In genomic region chr1:227789042-227789880, GRCh38 we compare ENCODE assay signal across 8 cellular contexts. TPM values are rescaled to one million over a fixed set of nuclear protein-coding genes. Genes with fewer than 3 reads are reported as not detected.
DNase-seq lines count a peak whose midpoint lies in the region; ATAC-seq and TF ChIP-seq lines count a peak whose summit lies in the region.

No MANE protein-coding gene starts in this region.

- no peak overlapping the region for H3K27ac ChIP-seq in CD8-positive, alpha-beta T cell (ENCODE audit: low read depth, low read length)
- peak overlapping the region in 5 of 59 donors; percentile 12 to 68 (median 48) for H3K27ac ChIP-seq in dorsolateral prefrontal cortex

- peaks cover 21% of the 10 kb centered on the region for H3K4me1 ChIP-seq in CD8-positive, alpha-beta T cell (ENCODE audit: insufficient read depth, low read length)

- TF ChIP-seq CTCF in CD8-positive, alpha-beta T cell (IDR thresholded peaks at IDR 0.05) = no peak
- TF ChIP-seq CTCF in dorsolateral prefrontal cortex (IDR thresholded peaks at IDR 0.05 in 54 of 56, conservative IDR thresholded peaks at IDR 0.05 in 2 of 56; ENCODE audit: low read depth in 1 of 56, partially characterized antibody in 56 of 56) = peak in 1 of 56 donors; percentile 9
- no peak for TF ChIP-seq CTCF in neural crest cell (conservative IDR thresholded peaks at IDR 0.05)

- intact Hi-C loops in CD8-positive, alpha-beta T cell (cut with DNase I, micrococcal nuclease) = loop anchor here (2.0 to 5.0 kb wide), 5 partner anchors 54 to 852 kb away; partner anchors contain the start of genes ARF1 (in 1 of the 2), C1orf35 (in 1 of the 2), JMJD4 (in 1 of the 2) and SNAP47 (in 1 of the 2)
- intact Hi-C loops in dorsolateral prefrontal cortex (cut with DNase I) = no loop called here

- H3K27me3 ChIP-seq in CD8-positive, alpha-beta T cell (ENCODE audit: insufficient read depth, low read length) = no peaks in the 10 kb centered on the region
- H3K27me3 ChIP-seq in dorsolateral prefrontal cortex = peaks cover 0 to under 1% (median 0%) of the 10 kb centered on the region in 45 donors

- H3K4me3 Mint-ChIP-seq in CD8-positive, alpha-beta T cell = peak overlapping the region; percentile 83
- H3K4me3 Mint-ChIP-seq in neural crest cell = peak overlapping the region; percentile 57

- ATAC-seq in CD8-positive, alpha-beta T cell = no peak
- ATAC-seq in HG03354 (IDR thresholded peaks at IDR 0.05; ENCODE audit: poor library complexity, severe bottlenecking, unreplicated experiment) (no peak), HG03571 (IDR thresholded peaks at IDR 0.05; ENCODE audit: unreplicated experiment) (no peak)

- no peaks in the 10 kb centered on the region for H3K36me3 Mint-ChIP-seq in CD8-positive, alpha-beta T cell
- no peaks in the 10 kb centered on the region for H3K36me3 Mint-ChIP-seq in neural crest cell (ENCODE audit: low read depth)

- no peaks in the 10 kb centered on the region for H3K9me3 Mint-ChIP-seq in CD8-positive, alpha-beta T cell
- H3K9me3 Mint-ChIP-seq in neural crest cell = no peaks in the 10 kb centered on the region

- peak overlapping the region; percentile 71 for H3K4me3 ChIP-seq in CD8-positive, alpha-beta T cell (ENCODE audit: low read depth, low read length)
- peak overlapping the region in 56 of 59 donors; percentile 41 to 83 (median 70) for H3K4me3 ChIP-seq in dorsolateral prefrontal cortex

- peak in 2 of 7 experiments; percentile 10 to 51 for DNase-seq in CD8-positive, alpha-beta T cell
- DNase-seq in NCI-H69 (lab: John Stamatoyannopoulos, UW) = peak; percentile 46
- DNase-seq in dorsolateral prefrontal cortex = peak in 1 of 10 donors; percentile 79
- DNase-seq in neural crest cell (ENCODE audit: low read depth, low spot score) = no peak
- no peak for DNase-seq in stimulated activated CD4-positive, alpha-beta T cell treated with anti-CD3 and anti-CD28 coated beads, Interleukin-4, amount 100 ng/mL, for 1 hour
- DNase-seq in glomerular visceral epithelial cell (ENCODE audit: extremely low spot score) = no peak

- peaks cover 21% of the 10 kb centered on the region for H3K4me1 Mint-ChIP-seq in CD8-positive, alpha-beta T cell (ENCODE audit: low read depth)
- no peaks in the 10 kb centered on the region for H3K4me1 Mint-ChIP-seq in neural crest cell

- H3K9me3 ChIP-seq in CD8-positive, alpha-beta T cell (ENCODE audit: low read length) = no peaks in the 10 kb centered on the region

- no peaks in the 10 kb centered on the region for H3K36me3 ChIP-seq in CD8-positive, alpha-beta T cell (ENCODE audit: insufficient read depth, low read length)

- H3K27ac Mint-ChIP-seq in CD8-positive, alpha-beta T cell = peak overlapping the region; percentile 32
- H3K27ac Mint-ChIP-seq in neural crest cell (ENCODE audit: unreplicated experiment) = no peak overlapping the region

- POLR2A ChIA-PET in CD8-positive, alpha-beta T cell (lab: Charles Lee) = interaction anchor here (2.0 kb wide), 1 partner anchor 23 kb away, joined by 7 read pairs; no protein-coding TSS in a partner anchor

- CTCF ChIA-PET in CD8-positive, alpha-beta T cell (lab: Charles Lee) = interaction anchor here (1.4 to 1.5 kb wide), 2 partner anchors 16 to 27 kb away, joined by 3 to 6 read pairs; no protein-coding TSS in a partner anchor

- no peaks in the 10 kb centered on the region for H3K27me3 Mint-ChIP-seq in CD8-positive, alpha-beta T cell (ENCODE audit: low read depth)
- peaks cover 50% of the 10 kb centered on the region for H3K27me3 Mint-ChIP-seq in neural crest cell (ENCODE audit: low read depth)

RNA-seq across cellular contexts. Expression of gene PRSS38, which starts 26.2 kb away (rescaled TPM):
- not detected for total RNA-seq in CD8-positive, alpha-beta T cell
- total RNA-seq in dorsolateral prefrontal cortex (under 1 TPM in 2 of 120 experiments, not detected in 118; 0.47 to 0.69 TPM), neural crest cell (not detected in 2 replicates)

RNA-seq across cellular contexts. Expression of gene SNAP47, which starts 54.0 kb away (rescaled TPM):
- 10 to 100 TPM; 11.0 to 13.8 TPM for total RNA-seq in CD8-positive, alpha-beta T cell
- total RNA-seq in dorsolateral prefrontal cortex = 100 to 1,000 TPM in 2 of 120 experiments, 10 to 100 TPM in 118; 39.7 to 102 (median 75.0) TPM
- total RNA-seq in neural crest cell = 42.9 and 45.3 TPM in 2 replicates

RNA-seq across cellular contexts. Expression of gene JMJD4, which starts 54.2 kb away (rescaled TPM):
- total RNA-seq in CD8-positive, alpha-beta T cell = 1 to 10 TPM; 7.4 to 9.5 TPM
- total RNA-seq in dorsolateral prefrontal cortex = 10 to 100 TPM in 115 of 120 experiments, 1 to 10 TPM in 5; 7.0 to 20.5 (median 13.3) TPM
- 25.2 and 28.3 TPM in 2 replicates for total RNA-seq in neural crest cell

Comparison
In these comparisons a context has a peak if more than half of its experiments do, and no peak if none do; other contexts are left out.
1. intact Hi-C loops: an anchor here in CD8-positive, alpha-beta T cell (2.0 to 5.0 kb wide); none called in dorsolateral prefrontal cortex.